In genomic region chr11:47502767-47503166, GRCh38 we compare ENCODE assay signal across 23 cellular contexts.
DNase-seq lines count a peak whose midpoint lies in the region; ATAC-seq and TF ChIP-seq lines count a peak whose summit lies in the region.
"Had no signal": no experiment of that assay in that cellular context is flagged by ENCODE, and none has a peak within 500 bp of the region (broad histone marks: within the 10 kb centered on the region; RNA-seq: fewer than 3 reads in every experiment).

No MANE protein-coding gene starts in this region.

- intact Hi-C loops in dendritic cell treated with granulocyte-macrophage colony-stimulating factor and Interleukin-4, amounts not matched to agents 40 ng/mL and 50 ng/mL, for 4 days (cut with micrococcal nuclease), result no loop called here

- H3K27ac Mint-ChIP-seq in activated naive CD8-positive, alpha-beta T cell, result peak overlapping the region; percentile 29
- H3K27ac Mint-ChIP-seq in activated naive CD8-positive, alpha-beta T cell treated with anti-CD3 and anti-CD28 coated beads, Interleukin-2, amount 50 U/mL, for 24 hours, result no peak overlapping the region
- peak overlapping the region; percentile 68 for H3K27ac Mint-ChIP-seq in dendritic cell treated with granulocyte-macrophage colony-stimulating factor and Interleukin-4, amounts not matched to agents 40 ng/mL and 50 ng/mL, for 4 days
- H3K27ac Mint-ChIP-seq in stimulated activated memory B cell treated with anti-CD40 and anti-IgM and Interleukin-4, amounts not matched to agents 10 μg/mL and 1 μg/mL and 100 μg/mL, for 72 hours, result peak overlapping the region; percentile 57
- H3K27ac Mint-ChIP-seq: CD8-positive, alpha-beta T cell; natural killer cell treated with Interleukin-12 subunit alpha and Interleukin-12 subunit beta and Interleukin-15 and Interleukin-18, amount 100 ng/mL, for 72 hours had no signal

- no peaks in the 10 kb centered on the region for H3K27me3 Mint-ChIP-seq in activated naive CD8-positive, alpha-beta T cell
- H3K27me3 Mint-ChIP-seq in activated naive CD8-positive, alpha-beta T cell treated with anti-CD3 and anti-CD28 coated beads, Interleukin-2, amount 50 U/mL, for 24 hours, result no peaks in the 10 kb centered on the region
- H3K27me3 Mint-ChIP-seq in dendritic cell treated with granulocyte-macrophage colony-stimulating factor and Interleukin-4, amounts not matched to agents 40 ng/mL and 50 ng/mL, for 4 days, result no peaks in the 10 kb centered on the region
- H3K27me3 Mint-ChIP-seq in stimulated activated memory B cell treated with anti-CD40 and anti-IgM and Interleukin-4, amounts not matched to agents 10 μg/mL and 1 μg/mL and 100 μg/mL, for 72 hours, result no peaks in the 10 kb centered on the region
- H3K27me3 Mint-ChIP-seq: natural killer cell treated with Interleukin-12 subunit alpha and Interleukin-12 subunit beta and Interleukin-15 and Interleukin-18, amount 100 ng/mL, for 72 hours had no signal

- no peak for DNase-seq in activated naive CD8-positive, alpha-beta T cell treated with anti-CD3 and anti-CD28 coated beads, Interleukin-2, amount 50 U/mL, for 24 hours
- DNase-seq in RWPE1 (ENCODE audit: low spot score) (no peak), NCI-H1436 treated with DMSO at 0.1 percent for 48 hours (lab: John Stamatoyannopoulos, UW) (no peak)
- DNase-seq in stimulated activated CD4-positive, alpha-beta T cell treated with anti-CD3 and anti-CD28 coated beads, Interleukin-2, amount 100 ng/mL, for 24 hours, result no peak
- DNase-seq: activated gamma-delta T cell treated with Interleukin-2 at 50 U/mL for 16 hours; aorta; CD8-positive, alpha-beta T cell; cerebellar nuclear complex; H9; heart right ventricle; IMR-90; NCI-H146; NCI-H524; right lobe of liver; substantia nigra had no signal

- ATAC-seq in activated naive CD8-positive, alpha-beta T cell treated with anti-CD3 and anti-CD28 coated beads, Interleukin-2, amount 50 U/mL, for 24 hours, result no peak
- no peak for ATAC-seq in stimulated activated memory B cell treated with anti-CD40 and anti-IgM and Interleukin-4, amounts not matched to agents 10 μg/mL and 1 μg/mL and 100 μg/mL, for 72 hours
- ATAC-seq in HG02938 (IDR thresholded peaks at IDR 0.05; ENCODE audit: unreplicated experiment), result no peak
- ATAC-seq: activated CD4-positive, CD25-positive, alpha-beta regulatory T cell treated with anti-CD3 and anti-CD28 coated beads, Interleukin-2, amount 50 U/mL, for 24 hours; CD8-positive, alpha-beta T cell; heart right ventricle; natural killer cell treated with Interleukin-12 subunit alpha and Interleukin-12 subunit beta and Interleukin-15 and Interleukin-18, amount 100 ng/mL, for 72 hours; right lobe of liver had no signal

- H3K4me3 Mint-ChIP-seq in activated naive CD8-positive, alpha-beta T cell, result no peak overlapping the region
- no peak overlapping the region for H3K4me3 Mint-ChIP-seq in activated naive CD8-positive, alpha-beta T cell treated with anti-CD3 and anti-CD28 coated beads, Interleukin-2, amount 50 U/mL, for 24 hours
- no peak overlapping the region for H3K4me3 Mint-ChIP-seq in dendritic cell treated with granulocyte-macrophage colony-stimulating factor and Interleukin-4, amounts not matched to agents 40 ng/mL and 50 ng/mL, for 4 days
- no peak overlapping the region for H3K4me3 Mint-ChIP-seq in stimulated activated memory B cell treated with anti-CD40 and anti-IgM and Interleukin-4, amounts not matched to agents 10 μg/mL and 1 μg/mL and 100 μg/mL, for 72 hours
- H3K4me3 Mint-ChIP-seq: CD8-positive, alpha-beta T cell; H9; natural killer cell treated with Interleukin-12 subunit alpha and Interleukin-12 subunit beta and Interleukin-15 and Interleukin-18, amount 100 ng/mL, for 72 hours had no signal

- H3K9me3 Mint-ChIP-seq in activated naive CD8-positive, alpha-beta T cell (ENCODE audit: low read depth), result no peaks in the 10 kb centered on the region
- no peaks in the 10 kb centered on the region for H3K9me3 Mint-ChIP-seq in activated naive CD8-positive, alpha-beta T cell treated with anti-CD3 and anti-CD28 coated beads, Interleukin-2, amount 50 U/mL, for 24 hours
- no peaks in the 10 kb centered on the region for H3K9me3 Mint-ChIP-seq in dendritic cell treated with granulocyte-macrophage colony-stimulating factor and Interleukin-4, amounts not matched to agents 40 ng/mL and 50 ng/mL, for 4 days
- no peaks in the 10 kb centered on the region for H3K9me3 Mint-ChIP-seq in stimulated activated memory B cell treated with anti-CD40 and anti-IgM and Interleukin-4, amounts not matched to agents 10 μg/mL and 1 μg/mL and 100 μg/mL, for 72 hours
- H3K9me3 Mint-ChIP-seq: CD8-positive, alpha-beta T cell; H9; natural killer cell treated with Interleukin-12 subunit alpha and Interleukin-12 subunit beta and Interleukin-15 and Interleukin-18, amount 100 ng/mL, for 72 hours had no signal

- POLR2A ChIA-PET in RWPE1 (lab: Yijun Ruan, JAX; ENCODE audit: low non-redundant PET), result no interaction called here

- H3K36me3 Mint-ChIP-seq in activated naive CD8-positive, alpha-beta T cell, result peaks cover 6% of the 10 kb centered on the region
- H3K36me3 Mint-ChIP-seq in activated naive CD8-positive, alpha-beta T cell treated with anti-CD3 and anti-CD28 coated beads, Interleukin-2, amount 50 U/mL, for 24 hours (ENCODE audit: low read depth), result peaks cover 41% of the 10 kb centered on the region
- peaks cover 55% of the 10 kb centered on the region for H3K36me3 Mint-ChIP-seq in dendritic cell treated with granulocyte-macrophage colony-stimulating factor and Interleukin-4, amounts not matched to agents 40 ng/mL and 50 ng/mL, for 4 days (ENCODE audit: low read depth)
- H3K36me3 Mint-ChIP-seq in stimulated activated memory B cell treated with anti-CD40 and anti-IgM and Interleukin-4, amounts not matched to agents 10 μg/mL and 1 μg/mL and 100 μg/mL, for 72 hours, result no peaks in the 10 kb centered on the region
- H3K36me3 Mint-ChIP-seq: natural killer cell treated with Interleukin-12 subunit alpha and Interleukin-12 subunit beta and Interleukin-15 and Interleukin-18, amount 100 ng/mL, for 72 hours had no signal

- 0 out of 2 replicates have a peak overlapping the region, but pooled peaks have one; percentile 20 for H3K27ac ChIP-seq in RWPE1
- H3K27ac ChIP-seq: epithelial cell of prostate, heart right ventricle, parathyroid adenoma had no signal

- H3K4me1 Mint-ChIP-seq in activated naive CD8-positive, alpha-beta T cell (ENCODE audit: low read depth), result peaks cover 66% of the 10 kb centered on the region
- H3K4me1 Mint-ChIP-seq in activated naive CD8-positive, alpha-beta T cell treated with anti-CD3 and anti-CD28 coated beads, Interleukin-2, amount 50 U/mL, for 24 hours, result peaks cover 65% of the 10 kb centered on the region
- H3K4me1 Mint-ChIP-seq in dendritic cell treated with granulocyte-macrophage colony-stimulating factor and Interleukin-4, amounts not matched to agents 40 ng/mL and 50 ng/mL, for 4 days (ENCODE audit: low read depth), result peaks cover 75% of the 10 kb centered on the region
- H3K4me1 Mint-ChIP-seq in stimulated activated memory B cell treated with anti-CD40 and anti-IgM and Interleukin-4, amounts not matched to agents 10 μg/mL and 1 μg/mL and 100 μg/mL, for 72 hours, result peaks cover 73% of the 10 kb centered on the region

- no peak for TF ChIP-seq CTCF in RWPE1 (conservative IDR thresholded peaks at IDR 0.05; ENCODE audit: low read depth)

- CTCF ChIA-PET in RWPE1 (lab: Yijun Ruan, JAX), result interaction anchor here (0.6 kb wide), 1 partner anchor 64 kb away, joined by 4 read pairs; no protein-coding TSS in a partner anchor
